1 cellular context compared by ENCODE assay signal in the genomic region with DNA sequence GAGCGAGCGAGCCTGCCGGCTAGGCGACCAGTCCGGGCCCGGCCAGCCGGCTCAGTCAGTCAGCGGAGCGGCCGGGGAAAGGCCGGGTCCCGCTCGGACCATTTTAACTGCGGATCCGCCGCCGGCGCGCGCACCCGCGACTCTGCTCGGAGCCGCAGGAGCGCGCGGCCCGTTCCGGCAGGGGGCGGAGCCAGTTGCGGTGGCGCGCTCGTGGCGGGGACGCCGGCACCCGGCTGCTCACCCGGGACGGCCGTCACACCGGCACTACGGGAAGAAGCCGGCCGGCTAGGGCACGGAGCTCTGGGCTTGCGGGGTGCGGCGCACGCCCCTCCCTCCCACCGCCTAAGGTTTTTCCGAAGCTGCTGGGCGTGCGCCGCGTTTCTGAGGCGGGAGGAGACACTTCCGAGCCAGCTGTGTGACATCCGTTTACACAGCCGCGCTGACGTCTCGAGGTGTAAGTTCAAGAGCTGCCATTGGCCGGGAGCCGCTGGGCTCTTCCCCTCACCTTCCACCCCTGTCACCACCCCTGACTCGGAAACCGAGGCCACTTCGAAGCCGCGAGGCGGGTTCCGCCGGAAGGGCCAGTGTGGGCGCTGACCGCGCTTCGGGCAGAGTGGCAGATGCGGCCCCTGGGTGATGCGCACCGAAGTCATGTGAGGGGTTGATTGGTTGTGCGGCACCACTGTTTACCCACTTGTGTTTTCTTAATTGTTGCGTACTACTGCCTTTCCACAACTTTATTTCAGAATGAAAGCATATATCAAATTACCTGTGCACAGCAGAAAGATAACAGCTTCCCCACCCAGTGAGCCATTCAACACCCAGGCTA.
TF ChIP-seq lines count a peak whose summit lies in the region.

A gene (minus strand): TSS at position 144 of the 829 bp plus-strand sequence.

TF ChIP-seq in GM12878, 131 proteins besides CTCF, POLR2A, EP300 and RAD21 (continued from another document and continues in another):
- TF ChIP-seq, protein P1, sequence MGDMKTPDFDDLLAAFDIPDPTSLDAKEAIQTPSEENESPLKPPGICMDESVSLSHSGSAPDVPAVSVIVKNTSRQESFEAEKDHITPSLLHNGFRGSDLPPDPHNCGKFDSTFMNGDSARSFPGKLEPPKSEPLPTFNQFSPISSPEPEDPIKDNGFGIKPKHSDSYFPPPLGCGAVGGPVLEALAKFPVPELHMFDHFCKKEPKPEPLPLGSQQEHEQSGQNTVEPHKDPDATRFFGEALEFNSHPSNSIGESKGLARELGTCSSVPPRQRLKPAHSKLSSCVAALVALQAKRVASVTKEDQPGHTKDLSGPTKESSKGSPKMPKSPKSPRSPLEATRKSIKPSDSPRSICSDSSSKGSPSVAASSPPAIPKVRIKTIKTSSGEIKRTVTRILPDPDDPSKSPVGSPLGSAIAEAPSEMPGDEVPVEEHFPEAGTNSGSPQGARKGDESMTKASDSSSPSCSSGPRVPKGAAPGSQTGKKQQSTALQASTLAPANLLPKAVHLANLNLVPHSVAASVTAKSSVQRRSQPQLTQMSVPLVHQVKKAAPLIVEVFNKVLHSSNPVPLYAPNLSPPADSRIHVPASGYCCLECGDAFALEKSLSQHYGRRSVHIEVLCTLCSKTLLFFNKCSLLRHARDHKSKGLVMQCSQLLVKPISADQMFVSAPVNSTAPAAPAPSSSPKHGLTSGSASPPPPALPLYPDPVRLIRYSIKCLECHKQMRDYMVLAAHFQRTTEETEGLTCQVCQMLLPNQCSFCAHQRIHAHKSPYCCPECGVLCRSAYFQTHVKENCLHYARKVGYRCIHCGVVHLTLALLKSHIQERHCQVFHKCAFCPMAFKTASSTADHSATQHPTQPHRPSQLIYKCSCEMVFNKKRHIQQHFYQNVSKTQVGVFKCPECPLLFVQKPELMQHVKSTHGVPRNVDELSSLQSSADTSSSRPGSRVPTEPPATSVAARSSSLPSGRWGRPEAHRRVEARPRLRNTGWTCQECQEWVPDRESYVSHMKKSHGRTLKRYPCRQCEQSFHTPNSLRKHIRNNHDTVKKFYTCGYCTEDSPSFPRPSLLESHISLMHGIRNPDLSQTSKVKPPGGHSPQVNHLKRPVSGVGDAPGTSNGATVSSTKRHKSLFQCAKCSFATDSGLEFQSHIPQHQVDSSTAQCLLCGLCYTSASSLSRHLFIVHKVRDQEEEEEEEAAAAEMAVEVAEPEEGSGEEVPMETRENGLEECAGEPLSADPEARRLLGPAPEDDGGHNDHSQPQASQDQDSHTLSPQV (IDR thresholded peaks at IDR 0.05) = 0 out of 2 replicates have a peak, but pooled peaks have one; percentile 40
- TF ChIP-seq HDAC2 (IDR thresholded peaks at IDR 0.05) (no peak), SREBF2 (IDR thresholded peaks at IDR 0.05; ENCODE audit: low read length) (no peak), KLF5 (IDR thresholded peaks at IDR 0.05; ENCODE audit: partially characterized antibody) (peak; percentile 15), EED (IDR thresholded peaks at IDR 0.05; ENCODE audit: low read depth) (no peak), EGR1 (IDR thresholded peaks at IDR 0.05; ENCODE audit: borderline replicate concordance in 1 of 2, low read depth in 2 of 2, low read length in 2 of 2) (peak in 1 of 2 experiments; percentile 43; a peak in 1 of 3 replicates), GATAD2B (conservative IDR thresholded peaks at IDR 0.05; ENCODE audit: low read depth) (peak; percentile 68), ATF7 (IDR thresholded peaks at IDR 0.05; ENCODE audit: low read depth) (peak; percentile 24; the same call in 1 of the 2 replicates), ZZZ3 (IDR thresholded peaks at IDR 0.05; ENCODE audit: control insufficient read depth, insufficient read length, low read depth) (no peak), BHLHE40 (IDR thresholded peaks at IDR 0.05; ENCODE audit: borderline replicate concordance in 1 of 2, low read depth in 2 of 2, low read length in 1 of 2) (peak; percentile 47 to 69), MEF2A (IDR thresholded peaks at IDR 0.05; ENCODE audit: insufficient read depth, low read depth, low read length) (peak; percentile 6; the same call in 1 of the 2 replicates), ESRRA (IDR thresholded peaks at IDR 0.05; ENCODE audit: low read length) (no peak), CREB1 (IDR thresholded peaks at IDR 0.05; ENCODE audit: low read depth) (peak; percentile 91), SMC3 (IDR thresholded peaks at IDR 0.05; ENCODE audit: borderline replicate concordance, low read length) (no peak), TBL1XR1 (IDR thresholded peaks at IDR 0.05; ENCODE audit: low read depth, low read length) (peak; percentile 30; the same call in 1 of the 2 replicates), ZNF217 (IDR thresholded peaks at IDR 0.05) (no peak; the same call in 1 of the 2 replicates), LARP7 (IDR thresholded peaks at IDR 0.05) (peak; percentile 85), IKZF2 (IDR thresholded peaks at IDR 0.05) (0 out of 4 replicates have a peak, but pooled peaks of 1 of the 2 experiments have one; percentile 2), JUNB (IDR thresholded peaks at IDR 0.05) (no peak), FOXK2 (IDR thresholded peaks at IDR 0.05) (no peak), SPI1 (IDR thresholded peaks at IDR 0.05; ENCODE audit: borderline replicate concordance, insufficient read depth, low read depth, low read length) (peak; percentile 13; the same call in 1 of the 2 replicates), BMI1 (IDR thresholded peaks at IDR 0.05; ENCODE audit: borderline replicate concordance) (no peak), FOS (IDR thresholded peaks at IDR 0.05; ENCODE audit: borderline replicate concordance, extremely low read depth, insufficient read length) (no peak), CBX3 (IDR thresholded peaks at IDR 0.05; ENCODE audit: borderline replicate concordance, low read depth) (no peak), SMAD5 (IDR thresholded peaks at IDR 0.05; ENCODE audit: low read depth) (peak; percentile 58; the same call in 1 of the 2 replicates), STAT3 (IDR thresholded peaks at IDR 0.05; ENCODE audit: low read depth, low read length) (no peak), NR2C1 (IDR thresholded peaks at IDR 0.05) (peak; percentile 91), GABPA (IDR thresholded peaks at IDR 0.05; ENCODE audit: low read depth) (peak; percentile 83), ZNF274 (IDR thresholded peaks at IDR 0.05; ENCODE audit: insufficient read depth, insufficient read length) (no peak), MTA2 (IDR thresholded peaks at IDR 0.05; ENCODE audit: low read depth) (peak; percentile 38), RFX5 (IDR thresholded peaks at IDR 0.05; ENCODE audit: low read depth, low read length) (peak; percentile 50; the same call in 1 of the 2 replicates), ZNF622 (IDR thresholded peaks at IDR 0.05) (no peak), SMARCA5 (IDR thresholded peaks at IDR 0.05) (peak; percentile 11; the same call in 1 of the 2 replicates)
- TF ChIP-seq, protein P2, sequence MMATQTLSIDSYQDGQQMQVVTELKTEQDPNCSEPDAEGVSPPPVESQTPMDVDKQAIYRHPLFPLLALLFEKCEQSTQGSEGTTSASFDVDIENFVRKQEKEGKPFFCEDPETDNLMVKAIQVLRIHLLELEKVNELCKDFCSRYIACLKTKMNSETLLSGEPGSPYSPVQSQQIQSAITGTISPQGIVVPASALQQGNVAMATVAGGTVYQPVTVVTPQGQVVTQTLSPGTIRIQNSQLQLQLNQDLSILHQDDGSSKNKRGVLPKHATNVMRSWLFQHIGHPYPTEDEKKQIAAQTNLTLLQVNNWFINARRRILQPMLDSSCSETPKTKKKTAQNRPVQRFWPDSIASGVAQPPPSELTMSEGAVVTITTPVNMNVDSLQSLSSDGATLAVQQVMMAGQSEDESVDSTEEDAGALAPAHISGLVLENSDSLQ (IDR thresholded peaks at IDR 0.05) = peak; percentile 84
- TF ChIP-seq, protein P3, sequence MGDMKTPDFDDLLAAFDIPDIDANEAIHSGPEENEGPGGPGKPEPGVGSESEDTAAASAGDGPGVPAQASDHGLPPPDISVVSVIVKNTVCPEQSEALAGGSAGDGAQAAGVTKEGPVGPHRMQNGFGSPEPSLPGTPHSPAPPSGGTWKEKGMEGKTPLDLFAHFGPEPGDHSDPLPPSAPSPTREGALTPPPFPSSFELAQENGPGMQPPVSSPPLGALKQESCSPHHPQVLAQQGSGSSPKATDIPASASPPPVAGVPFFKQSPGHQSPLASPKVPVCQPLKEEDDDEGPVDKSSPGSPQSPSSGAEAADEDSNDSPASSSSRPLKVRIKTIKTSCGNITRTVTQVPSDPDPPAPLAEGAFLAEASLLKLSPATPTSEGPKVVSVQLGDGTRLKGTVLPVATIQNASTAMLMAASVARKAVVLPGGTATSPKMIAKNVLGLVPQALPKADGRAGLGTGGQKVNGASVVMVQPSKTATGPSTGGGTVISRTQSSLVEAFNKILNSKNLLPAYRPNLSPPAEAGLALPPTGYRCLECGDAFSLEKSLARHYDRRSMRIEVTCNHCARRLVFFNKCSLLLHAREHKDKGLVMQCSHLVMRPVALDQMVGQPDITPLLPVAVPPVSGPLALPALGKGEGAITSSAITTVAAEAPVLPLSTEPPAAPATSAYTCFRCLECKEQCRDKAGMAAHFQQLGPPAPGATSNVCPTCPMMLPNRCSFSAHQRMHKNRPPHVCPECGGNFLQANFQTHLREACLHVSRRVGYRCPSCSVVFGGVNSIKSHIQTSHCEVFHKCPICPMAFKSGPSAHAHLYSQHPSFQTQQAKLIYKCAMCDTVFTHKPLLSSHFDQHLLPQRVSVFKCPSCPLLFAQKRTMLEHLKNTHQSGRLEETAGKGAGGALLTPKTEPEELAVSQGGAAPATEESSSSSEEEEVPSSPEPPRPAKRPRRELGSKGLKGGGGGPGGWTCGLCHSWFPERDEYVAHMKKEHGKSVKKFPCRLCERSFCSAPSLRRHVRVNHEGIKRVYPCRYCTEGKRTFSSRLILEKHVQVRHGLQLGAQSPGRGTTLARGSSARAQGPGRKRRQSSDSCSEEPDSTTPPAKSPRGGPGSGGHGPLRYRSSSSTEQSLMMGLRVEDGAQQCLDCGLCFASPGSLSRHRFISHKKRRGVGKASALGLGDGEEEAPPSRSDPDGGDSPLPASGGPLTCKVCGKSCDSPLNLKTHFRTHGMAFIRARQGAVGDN (IDR thresholded peaks at IDR 0.05) = peak; percentile 82
- TF ChIP-seq, protein P4, sequence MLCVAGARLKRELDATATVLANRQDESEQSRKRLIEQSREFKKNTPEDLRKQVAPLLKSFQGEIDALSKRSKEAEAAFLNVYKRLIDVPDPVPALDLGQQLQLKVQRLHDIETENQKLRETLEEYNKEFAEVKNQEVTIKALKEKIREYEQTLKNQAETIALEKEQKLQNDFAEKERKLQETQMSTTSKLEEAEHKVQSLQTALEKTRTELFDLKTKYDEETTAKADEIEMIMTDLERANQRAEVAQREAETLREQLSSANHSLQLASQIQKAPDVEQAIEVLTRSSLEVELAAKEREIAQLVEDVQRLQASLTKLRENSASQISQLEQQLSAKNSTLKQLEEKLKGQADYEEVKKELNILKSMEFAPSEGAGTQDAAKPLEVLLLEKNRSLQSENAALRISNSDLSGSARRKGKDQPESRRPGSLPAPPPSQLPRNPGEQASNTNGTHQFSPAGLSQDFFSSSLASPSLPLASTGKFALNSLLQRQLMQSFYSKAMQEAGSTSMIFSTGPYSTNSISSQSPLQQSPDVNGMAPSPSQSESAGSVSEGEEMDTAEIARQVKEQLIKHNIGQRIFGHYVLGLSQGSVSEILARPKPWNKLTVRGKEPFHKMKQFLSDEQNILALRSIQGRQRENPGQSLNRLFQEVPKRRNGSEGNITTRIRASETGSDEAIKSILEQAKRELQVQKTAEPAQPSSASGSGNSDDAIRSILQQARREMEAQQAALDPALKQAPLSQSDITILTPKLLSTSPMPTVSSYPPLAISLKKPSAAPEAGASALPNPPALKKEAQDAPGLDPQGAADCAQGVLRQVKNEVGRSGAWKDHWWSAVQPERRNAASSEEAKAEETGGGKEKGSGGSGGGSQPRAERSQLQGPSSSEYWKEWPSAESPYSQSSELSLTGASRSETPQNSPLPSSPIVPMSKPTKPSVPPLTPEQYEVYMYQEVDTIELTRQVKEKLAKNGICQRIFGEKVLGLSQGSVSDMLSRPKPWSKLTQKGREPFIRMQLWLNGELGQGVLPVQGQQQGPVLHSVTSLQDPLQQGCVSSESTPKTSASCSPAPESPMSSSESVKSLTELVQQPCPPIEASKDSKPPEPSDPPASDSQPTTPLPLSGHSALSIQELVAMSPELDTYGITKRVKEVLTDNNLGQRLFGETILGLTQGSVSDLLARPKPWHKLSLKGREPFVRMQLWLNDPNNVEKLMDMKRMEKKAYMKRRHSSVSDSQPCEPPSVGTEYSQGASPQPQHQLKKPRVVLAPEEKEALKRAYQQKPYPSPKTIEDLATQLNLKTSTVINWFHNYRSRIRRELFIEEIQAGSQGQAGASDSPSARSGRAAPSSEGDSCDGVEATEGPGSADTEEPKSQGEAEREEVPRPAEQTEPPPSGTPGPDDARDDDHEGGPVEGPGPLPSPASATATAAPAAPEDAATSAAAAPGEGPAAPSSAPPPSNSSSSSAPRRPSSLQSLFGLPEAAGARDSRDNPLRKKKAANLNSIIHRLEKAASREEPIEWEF (IDR thresholded peaks at IDR 0.05; ENCODE audit: insufficient replicate concordance, low read depth, low read length) = no peak
- TF ChIP-seq, protein P5, sequence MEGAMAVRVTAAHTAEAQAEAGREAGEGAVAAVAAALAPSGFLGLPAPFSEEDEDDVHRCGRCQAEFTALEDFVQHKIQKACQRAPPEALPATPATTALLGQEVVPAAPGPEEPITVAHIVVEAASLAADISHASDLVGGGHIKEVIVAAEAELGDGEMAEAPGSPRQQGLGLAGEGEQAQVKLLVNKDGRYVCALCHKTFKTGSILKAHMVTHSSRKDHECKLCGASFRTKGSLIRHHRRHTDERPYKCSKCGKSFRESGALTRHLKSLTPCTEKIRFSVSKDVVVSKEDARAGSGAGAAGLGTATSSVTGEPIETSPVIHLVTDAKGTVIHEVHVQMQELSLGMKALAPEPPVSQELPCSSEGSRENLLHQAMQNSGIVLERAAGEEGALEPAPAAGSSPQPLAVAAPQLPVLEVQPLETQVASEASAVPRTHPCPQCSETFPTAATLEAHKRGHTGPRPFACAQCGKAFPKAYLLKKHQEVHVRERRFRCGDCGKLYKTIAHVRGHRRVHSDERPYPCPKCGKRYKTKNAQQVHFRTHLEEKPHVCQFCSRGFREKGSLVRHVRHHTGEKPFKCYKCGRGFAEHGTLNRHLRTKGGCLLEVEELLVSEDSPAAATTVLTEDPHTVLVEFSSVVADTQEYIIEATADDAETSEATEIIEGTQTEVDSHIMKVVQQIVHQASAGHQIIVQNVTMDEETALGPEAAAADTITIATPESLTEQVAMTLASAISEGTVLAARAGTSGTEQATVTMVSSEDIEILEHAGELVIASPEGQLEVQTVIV (IDR thresholded peaks at IDR 0.05; ENCODE audit: borderline replicate concordance, partially characterized antibody) = no peak
- TF ChIP-seq, protein P6, sequence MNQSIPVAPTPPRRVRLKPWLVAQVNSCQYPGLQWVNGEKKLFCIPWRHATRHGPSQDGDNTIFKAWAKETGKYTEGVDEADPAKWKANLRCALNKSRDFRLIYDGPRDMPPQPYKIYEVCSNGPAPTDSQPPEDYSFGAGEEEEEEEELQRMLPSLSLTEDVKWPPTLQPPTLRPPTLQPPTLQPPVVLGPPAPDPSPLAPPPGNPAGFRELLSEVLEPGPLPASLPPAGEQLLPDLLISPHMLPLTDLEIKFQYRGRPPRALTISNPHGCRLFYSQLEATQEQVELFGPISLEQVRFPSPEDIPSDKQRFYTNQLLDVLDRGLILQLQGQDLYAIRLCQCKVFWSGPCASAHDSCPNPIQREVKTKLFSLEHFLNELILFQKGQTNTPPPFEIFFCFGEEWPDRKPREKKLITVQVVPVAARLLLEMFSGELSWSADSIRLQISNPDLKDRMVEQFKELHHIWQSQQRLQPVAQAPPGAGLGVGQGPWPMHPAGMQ (IDR thresholded peaks at IDR 0.05; ENCODE audit: borderline replicate concordance) = no peak
